In genomic region chr2:47906261-47907096, GRCh38 we compare ENCODE assay signal across 1 cellular context.
TF ChIP-seq lines count a peak whose summit lies in the region.

FBXO11 (minus strand) TSS chr2:47906498; CDS start chr2:47905720, 778 bp downstream.

TF ChIP-seq in GM23338, 12 proteins besides CTCF, POLR2A, EP300 and RAD21 (continued from another document):
- TF ChIP-seq ZNF462 (CRISPR knock-in tag; IDR thresholded peaks at IDR 0.05), result no peak
- TF ChIP-seq EZH2phosphoT487 (IDR thresholded peaks at IDR 0.05; ENCODE audit: unreplicated experiment), result no peak
- TF ChIP-seq STAT1 (IDR thresholded peaks at IDR 0.05; ENCODE audit: unreplicated experiment), result no peak
- no peak for TF ChIP-seq NANOG (IDR thresholded peaks at IDR 0.05; ENCODE audit: borderline replicate concordance)
- no peak for TF ChIP-seq REST (IDR thresholded peaks at IDR 0.05; ENCODE audit: unreplicated experiment)
- no peak for TF ChIP-seq ZNF331 (CRISPR knock-in tag; IDR thresholded peaks at IDR 0.05; ENCODE audit: low read depth)
- TF ChIP-seq ZNF114 (CRISPR knock-in tag; IDR thresholded peaks at IDR 0.05), result no peak
- TF ChIP-seq EZH2 (IDR thresholded peaks at IDR 0.05; ENCODE audit: low read depth, unreplicated experiment), result no peak
- TF ChIP-seq ETS1 (IDR thresholded peaks at IDR 0.05), result 0 out of 2 replicates have a peak, but pooled peaks have one; percentile 40
- peak; percentile 76 for TF ChIP-seq POLR2AphosphoS5 (IDR thresholded peaks at IDR 0.05; ENCODE audit: low read depth)
- TF ChIP-seq JUNB (IDR thresholded peaks at IDR 0.05; ENCODE audit: unreplicated experiment), result peak; percentile 65
